In genomic region chr16:89442588-89442987, GRCh38 we compare ENCODE assay signal across 1 cellular context.
TF ChIP-seq lines count a peak whose summit lies in the region.

No MANE protein-coding gene starts in this region.

TF ChIP-seq in H1, 55 proteins besides CTCF, POLR2A, EP300 and RAD21 (continued from another document):
- TF ChIP-seq POU5F1 (IDR thresholded peaks at IDR 0.05; ENCODE audit: low read depth, low read length), result no peak
- no peak for TF ChIP-seq CHD2 (IDR thresholded peaks at IDR 0.05; ENCODE audit: low read length)
- no peak for TF ChIP-seq TAF7 (optimal IDR thresholded peaks at IDR 0.05; ENCODE audit: borderline replicate concordance, low read depth, low read length)
- TF ChIP-seq PHF8 (conservative IDR thresholded peaks at IDR 0.05; ENCODE audit: low read depth, low read length), result no peak
- TF ChIP-seq POLR2AphosphoS5 (IDR thresholded peaks at IDR 0.05; ENCODE audit: low read depth, low read length), result no peak
- TF ChIP-seq EGR1 (IDR thresholded peaks at IDR 0.05; ENCODE audit: borderline replicate concordance, low read depth, low read length), result no peak
- TF ChIP-seq, protein P1, sequence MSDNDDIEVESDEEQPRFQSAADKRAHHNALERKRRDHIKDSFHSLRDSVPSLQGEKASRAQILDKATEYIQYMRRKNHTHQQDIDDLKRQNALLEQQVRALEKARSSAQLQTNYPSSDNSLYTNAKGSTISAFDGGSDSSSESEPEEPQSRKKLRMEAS (IDR thresholded peaks at IDR 0.05), result no peak
- TF ChIP-seq, protein P2, sequence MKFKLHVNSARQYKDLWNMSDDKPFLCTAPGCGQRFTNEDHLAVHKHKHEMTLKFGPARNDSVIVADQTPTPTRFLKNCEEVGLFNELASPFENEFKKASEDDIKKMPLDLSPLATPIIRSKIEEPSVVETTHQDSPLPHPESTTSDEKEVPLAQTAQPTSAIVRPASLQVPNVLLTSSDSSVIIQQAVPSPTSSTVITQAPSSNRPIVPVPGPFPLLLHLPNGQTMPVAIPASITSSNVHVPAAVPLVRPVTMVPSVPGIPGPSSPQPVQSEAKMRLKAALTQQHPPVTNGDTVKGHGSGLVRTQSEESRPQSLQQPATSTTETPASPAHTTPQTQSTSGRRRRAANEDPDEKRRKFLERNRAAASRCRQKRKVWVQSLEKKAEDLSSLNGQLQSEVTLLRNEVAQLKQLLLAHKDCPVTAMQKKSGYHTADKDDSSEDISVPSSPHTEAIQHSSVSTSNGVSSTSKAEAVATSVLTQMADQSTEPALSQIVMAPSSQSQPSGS (IDR thresholded peaks at IDR 0.05; ENCODE audit: low read length), result no peak
- no peak for TF ChIP-seq BRCA1 (IDR thresholded peaks at IDR 0.05; ENCODE audit: low read depth, low read length)
- no peak for TF ChIP-seq EZH2 (IDR thresholded peaks at IDR 0.05; ENCODE audit: low read depth, low read length, severe bottlenecking)
- TF ChIP-seq RFX5 (IDR thresholded peaks at IDR 0.05; ENCODE audit: borderline replicate concordance, low read depth, low read length), result no peak
